14 cellular contexts compared by ENCODE assay signal in genomic region chr1:200034821-200035396, GRCh38. TPM values are rescaled to one million over a fixed set of nuclear protein-coding genes. Genes with fewer than 3 reads are reported as not detected.
DNase-seq lines count a peak whose midpoint lies in the region; ATAC-seq, FAIRE-seq and TF ChIP-seq lines count a peak whose summit lies in the region.
"Had no signal": no experiment of that assay in that cellular context is flagged by ENCODE, and none has a peak within 500 bp of the region (broad histone marks: within the 10 kb centered on the region; RNA-seq: fewer than 3 reads in every experiment).

No MANE protein-coding gene starts in this region.

- H3K4me3 Mint-ChIP-seq in GM23338: no peak overlapping the region
- H3K4me3 Mint-ChIP-seq in Calu3 (ENCODE audit: low read depth, unreplicated experiment): no peak overlapping the region

- H3K36me3 Mint-ChIP-seq in GM23338 (ENCODE audit: low read depth) (no peaks in the 10 kb centered on the region; the same call in 2 of the 3 replicates), Calu3 (ENCODE audit: insufficient read depth, unreplicated experiment) (peaks cover 13% of the 10 kb centered on the region)

- H3K4me2 ChIP-seq in GM23338: peak overlapping the region; percentile 90
- no peak overlapping the region for H3K4me2 ChIP-seq in K562 (ENCODE audit: insufficient read depth, low read length)

- 9% methylated on average over 24 of the region's 24 CpGs for whole genome bisulfite sequencing in K562 (ENCODE audit: insufficient coverage, low coverage, missing lambda C conversion rate)

- FAIRE-seq in K562 (lab: Jason Lieb, UNC): no peak
- FAIRE-seq: GM12892 had no signal

- H3K79me2 ChIP-seq in GM23338 (replicated peaks; ENCODE audit: insufficient read depth): no peaks in the 10 kb centered on the region; the same call in 1 of the 2 replicates
- no peaks in the 10 kb centered on the region for H3K79me2 ChIP-seq in K562 (ENCODE audit: control insufficient read depth, insufficient read depth, low read length)

- DNase-seq in GM23338 (ENCODE audit: low spot score) (peak; percentile 73), K562 (ENCODE audit: extremely low read depth in 1 of 4, low spot score in 3 of 4) (peak in 1 of 4 experiments; percentile 36), skeletal muscle cell (ENCODE audit: low read depth) (peak; percentile 4), middle frontal gyrus (ENCODE audit: extremely low spot score, low spot score) (no peak), GM19238 (ENCODE audit: insufficient read length, low spot score) (no peak), Calu3 (no peak), NCI-H345 treated with DMSO at 0.1 percent for 48 hours (lab: John Stamatoyannopoulos, UW; ENCODE audit: unreplicated experiment) (no peak)
- DNase-seq: activated CD4-positive, alpha-beta T cell treated with anti-CD3 and anti-CD28 coated beads for 1 hour; NCI-H1092 treated with DMSO at 0.1 percent for 48 hours; NCI-H748 treated with DMSO at 0.1 percent for 48 hours; nucleus accumbens had no signal

- POLR2A ChIA-PET in K562 (lab: Yijun Ruan, JAX): no interaction called here

- no TSS peak for BruUV-seq in K562 (replicated peaks; lab: Mats Ljungman, UMichigan)
- no TSS peak for BruUV-seq in Calu3 (replicated peaks; lab: Mats Ljungman, UMichigan)

- no peak for TF ChIP-seq CTCF in GM23338 (conservative IDR thresholded peaks at IDR 0.05; ENCODE audit: low read depth in 2 of 2)
- TF ChIP-seq CTCF in K562 (IDR thresholded peaks at IDR 0.05 in 2 of 3, conservative IDR thresholded peaks at IDR 0.05 in 1 of 3; ENCODE audit: insufficient read depth in 2 of 3, low read depth in 1 of 3, low read length in 3 of 3): no peak
- TF ChIP-seq CTCF in Calu3 (IDR thresholded peaks at IDR 0.05; ENCODE audit: unreplicated experiment): no peak

- H3K9me3 Mint-ChIP-seq in GM23338: no peaks in the 10 kb centered on the region; the same call in 2 of the 3 replicates
- no peaks in the 10 kb centered on the region for H3K9me3 Mint-ChIP-seq in Calu3 (ENCODE audit: low read depth, unreplicated experiment)

- ATAC-seq in GM23338 (peak; percentile 5; the same call in 2 of the 3 replicates), K562 (no peak)

- no peaks in the 10 kb centered on the region for H4K20me1 ChIP-seq in GM23338 (replicated peaks; ENCODE audit: insufficient read depth)
- peaks cover 6% of the 10 kb centered on the region for H4K20me1 ChIP-seq in K562 (replicated peaks; ENCODE audit: control insufficient read depth, insufficient read depth, low read length)

- peaks cover 4% of the 10 kb centered on the region for H3K9me1 ChIP-seq in K562 (ENCODE audit: control insufficient read depth, insufficient read depth, low read length)

- TF ChIP-seq EP300 in K562 (IDR thresholded peaks at IDR 0.05; ENCODE audit: low read length): no peak

- H3K9me2 ChIP-seq in GM23338 (ENCODE audit: insufficient read depth): no peaks in the 10 kb centered on the region

- peaks cover 23% of the 10 kb centered on the region for H3F3A ChIP-seq in GM23338 (replicated peaks; ENCODE audit: low read depth)

- H3K27ac ChIP-seq in GM23338 (ENCODE audit: low read depth) (no peak overlapping the region), K562 (ENCODE audit: extremely low read depth, low read depth, low read length) (no peak overlapping the region), iPS-18a (ENCODE audit: low read length) (no peak overlapping the region)
- H3K27ac ChIP-seq: upper lobe of left lung had no signal

- no peak overlapping the region for H3K9ac ChIP-seq in K562 (ENCODE audit: insufficient read depth in 1 of 2, low read depth in 2 of 2, low read length in 2 of 2)
- H3K9ac ChIP-seq in iPS-18a (ENCODE audit: low read length): peak overlapping the region; percentile 44

- H3K27ac Mint-ChIP-seq in GM23338 (no peak overlapping the region), Calu3 (ENCODE audit: unreplicated experiment) (no peak overlapping the region)

- CTCF ChIA-PET in K562 (lab: Yijun Ruan, JAX; ENCODE audit: low intra/inter-chr PET ratio) (no interaction called here), Calu3 (lab: Charles Lee) (interaction anchor here (0.6 to 0.7 kb wide), 2 partner anchors 344 to 1106 kb away, joined by 3 to 4 read pairs; no protein-coding TSS in a partner anchor)

- H3K4me1 ChIP-seq in GM23338 (ENCODE audit: insufficient read depth) (peaks cover 56% of the 10 kb centered on the region), K562 (replicated peaks in 1 of 2; ENCODE audit: control insufficient read depth in 2 of 2, insufficient read depth in 2 of 2, low read length in 2 of 2) (peaks cover 0 to 14% of the 10 kb centered on the region in 2 experiments; a peak in 1 of 5 replicates), iPS-18a (ENCODE audit: control insufficient read depth, low read depth, low read length) (peaks cover 47% of the 10 kb centered on the region)

- no peaks in the 10 kb centered on the region for H3K9me3 ChIP-seq in K562 (replicated peaks; ENCODE audit: control insufficient read depth, insufficient read depth, low read depth, low read length)
- no peaks in the 10 kb centered on the region for H3K9me3 ChIP-seq in iPS-18a (ENCODE audit: control insufficient read depth, low read depth, low read length)
- H3K9me3 ChIP-seq: upper lobe of left lung had no signal

- TF ChIP-seq RAD21 in K562 (CRISPR knock-in tag; conservative IDR thresholded peaks at IDR 0.05 in 1 of 2, IDR thresholded peaks at IDR 0.05 in 1 of 2): no peak

- in situ Hi-C loops in K562 (cut with MboI): no loop called here

- H3K4me3 ChIP-seq in GM23338: peak overlapping the region; percentile 93
- no peak overlapping the region for H3K4me3 ChIP-seq in K562
- H3K4me3 ChIP-seq in iPS-18a (ENCODE audit: low read length): peak overlapping the region; percentile 77
- peak overlapping the region; percentile 27 for H3K4me3 ChIP-seq in skeletal muscle cell (ENCODE audit: low read depth, low read length)
- H3K4me3 ChIP-seq: upper lobe of left lung had no signal

- H3K27me3 Mint-ChIP-seq in GM23338 (ENCODE audit: insufficient read depth, low read depth, poor library complexity) (peaks cover 22% of the 10 kb centered on the region), Calu3 (ENCODE audit: unreplicated experiment) (peaks cover 25% of the 10 kb centered on the region)

- H2AFZ ChIP-seq in GM23338 (no peak overlapping the region), K562 (ENCODE audit: low read depth, low read length) (no peak overlapping the region)

- H3K36me3 ChIP-seq in GM23338 (ENCODE audit: insufficient read depth) (peaks cover 4% of the 10 kb centered on the region; the same call in 1 of the 2 replicates), K562 (ENCODE audit: control insufficient read depth, insufficient read depth, low read length) (no peaks in the 10 kb centered on the region), iPS-18a (ENCODE audit: control insufficient read depth, low read depth, low read length) (no peaks in the 10 kb centered on the region)
- H3K36me3 ChIP-seq: upper lobe of left lung had no signal

- peaks cover 29% of the 10 kb centered on the region for H3K4me1 Mint-ChIP-seq in GM23338
- peaks cover 6% of the 10 kb centered on the region for H3K4me1 Mint-ChIP-seq in Calu3 (ENCODE audit: low read depth, unreplicated experiment)

- intact Hi-C loops in K562 (cut with micrococcal nuclease): no loop called here
- intact Hi-C loops in Calu3 (cut with micrococcal nuclease; ENCODE audit: unreplicated experiment): no loop called here

- peaks cover 85% of the 10 kb centered on the region for H3K27me3 ChIP-seq in GM23338 (ENCODE audit: insufficient read depth)
- H3K27me3 ChIP-seq in K562 (ENCODE audit: control insufficient read depth in 2 of 2, insufficient read depth in 2 of 2, low read length in 2 of 2): peaks cover 62 to 69% of the 10 kb centered on the region in 2 experiments
- peaks cover 89% of the 10 kb centered on the region for H3K27me3 ChIP-seq in iPS-18a (ENCODE audit: control insufficient read depth, insufficient read depth, low read length)

- TF ChIP-seq POLR2A in K562 (conservative IDR thresholded peaks at IDR 0.05): no peak

TF ChIP-seq in GM23338, 12 proteins besides CTCF, POLR2A, EP300 and RAD21:
- no peak for TF ChIP-seq ZNF331 (CRISPR knock-in tag; IDR thresholded peaks at IDR 0.05; ENCODE audit: low read depth)
- no peak for TF ChIP-seq STAT1 (IDR thresholded peaks at IDR 0.05; ENCODE audit: unreplicated experiment)
- peak; percentile 60 for TF ChIP-seq EZH2 (IDR thresholded peaks at IDR 0.05; ENCODE audit: low read depth, unreplicated experiment)

TF ChIP-seq in K562, 482 proteins besides CTCF, POLR2A, EP300 and RAD21 (continues in another document):
- peak; percentile 57 for TF ChIP-seq EGR1 (conservative IDR thresholded peaks at IDR 0.05)

RNA-seq across cellular contexts. Expression of gene NR5A2, which starts 7.4 kb away (rescaled TPM):
- 8.8 and 13.1 TPM in 2 replicates for total RNA-seq in GM23338 (2014; rRNA removed; shearing (Covaris generic))
- 4.4 and 4.5 TPM in 2 replicates for polyA plus RNA-seq in GM23338 (2016; fragmentation: Nextera tagmentation; extraction: Ambion mirVana)
- 0.07 TPM in 1 of 2 replicates, not detected in the other for total RNA-seq in K562 (2011; cell fraction: chromatin; rRNA removed; ENCODE audit: low replicate concordance)
- not detected in 2 replicates for total RNA-seq in K562 (2011; cell fraction: nucleolus; rRNA removed)
- 0.15 TPM in 1 of 2 replicates, not detected in the other for total RNA-seq in K562 (2011; cell fraction: nucleoplasm; rRNA removed)
- total RNA-seq in K562 (2014; rRNA removed): 0.16 and 0.27 TPM in 2 replicates
- 0.40 and 0.45 TPM in 2 replicates for total RNA-seq in K562 (2014; rRNA removed; fragmentation: Illumina TruSeq; extraction: Trizol)
- 0.19 and 0.29 TPM in 2 replicates for total RNA-seq in K562 (2015; rRNA removed; fragmentation: Illumina TruSeq; extraction: Trizol)
- total RNA-seq in K562 (2021): 0.25 and 0.33 TPM in 2 replicates
- 0.14 TPM in 1 of 2 replicates, not detected in the other for polyA plus RNA-seq in K562 (2011; rRNA removed)
- polyA plus RNA-seq in K562 (2011; cell fraction: cytosol; rRNA removed): 0.03 TPM in 1 of 2 replicates, not detected in the other
- not detected in 2 replicates for polyA plus RNA-seq in K562 (2011; cell fraction: nucleus; rRNA removed)
- polyA plus RNA-seq in K562 (2012): 0.76 and 0.79 TPM in 2 replicates
- polyA plus RNA-seq in K562 (2014; fragmentation: Illumina TruSeq; extraction: Trizol): 0.33 and 0.35 TPM in 2 replicates
- polyA plus RNA-seq in K562 (2014; fragmentation: Nextera tagmentation; extraction: Ambion mirVana): under 1 TPM; 0.27 to 0.35 TPM
- polyA plus RNA-seq in K562 (2014; rRNA removed): 0.13 and 0.30 TPM in 2 replicates
- polyA minus RNA-seq in K562 (2011; rRNA and poly(A)+ RNA removed): 0.18 TPM in 1 of 2 replicates, not detected in the other
- polyA minus RNA-seq in K562 (2011; cell fraction: cytosol; rRNA and poly(A)+ RNA removed): not detected in 2 replicates
- polyA minus RNA-seq in K562 (2011; cell fraction: nucleus; rRNA and poly(A)+ RNA removed): not detected in 2 replicates
- total RNA-seq in Calu3 (2022): 6.9 and 9.5 TPM in 2 replicates

Comparison
In these comparisons a context has a peak if more than half of its experiments do, and no peak if none do; other contexts are left out.
1. DNase-seq: peak in GM23338 (single experiment) and skeletal muscle cell (single experiment); none in middle frontal gyrus (single experiment), GM19238 (single experiment), Calu3 (single experiment) and NCI-H345 treated with DMSO at 0.1 percent for 48 hours (single experiment).